In the genomic region with DNA sequence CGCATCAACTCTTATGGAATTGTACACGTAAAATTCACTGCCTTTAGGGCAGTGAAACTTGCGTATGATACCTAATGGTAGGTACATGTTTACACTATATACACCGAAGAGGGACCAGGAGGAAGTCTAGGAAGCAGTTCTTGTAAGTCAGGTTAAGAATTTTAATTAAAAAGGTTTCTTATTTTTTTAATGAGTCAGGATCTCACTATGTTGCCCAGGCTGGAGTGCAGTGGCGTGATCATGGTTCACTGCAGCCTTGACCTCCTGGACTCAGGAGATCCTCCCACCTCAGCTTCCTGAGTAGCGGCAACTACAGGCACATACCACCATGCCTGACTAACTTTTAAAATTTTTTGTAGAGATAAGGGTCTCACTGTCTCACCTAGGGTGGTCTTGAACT, we compare ENCODE assay signal across 32 cellular contexts.
"Had no signal": no experiment of that assay in that cellular context is flagged by ENCODE, and none has a peak within 500 bp of the region (broad histone marks: within the 10 kb centered on the region; RNA-seq: fewer than 3 reads in every experiment).

No MANE protein-coding gene starts in this region.

- H3K4me3 Mint-ChIP-seq: naive thymus-derived CD8-positive, alpha-beta T cell; natural killer cell treated with Interleukin-12 subunit alpha and Interleukin-12 subunit beta and Interleukin-15 and Interleukin-18, amount 100 ng/mL, for 72 hours; nephron progenitor cell; stimulated activated memory B cell treated with anti-CD40 and anti-IgM and Interleukin-4, amounts not matched to agents 10 μg/mL and 1 μg/mL and 100 μg/mL, for 72 hours; stimulated activated naive CD8-positive, alpha-beta T cell treated with anti-CD3 and anti-CD28 coated beads, Interleukin-15, amount 100 ng/mL, for 72 hours; type B pancreatic cell had no signal

- H3K4me3 ChIP-seq: psoas muscle, right lobe of liver, sigmoid colon, smooth muscle cell, spleen, suprapubic skin, testis, tibial artery, transverse colon, upper lobe of right lung, uterus had no signal

- H3K4me1 ChIP-seq: uterus had no signal

- H3K36me3 ChIP-seq: neutrophil, right lobe of liver, sigmoid colon, spleen, suprapubic skin, tibial artery, transverse colon, upper lobe of right lung, uterus had no signal

- H3K9me3 ChIP-seq: neutrophil, psoas muscle, right lobe of liver, sigmoid colon, spleen, suprapubic skin, testis, tibial artery, transverse colon, upper lobe of right lung, uterus had no signal

- ATAC-seq: naive thymus-derived CD8-positive, alpha-beta T cell; natural killer cell treated with Interleukin-12 subunit alpha and Interleukin-12 subunit beta and Interleukin-15 and Interleukin-18, amount 100 ng/mL, for 72 hours; psoas muscle; right cardiac atrium; stimulated activated memory B cell treated with anti-CD40 and anti-IgM and Interleukin-4, amounts not matched to agents 10 μg/mL and 1 μg/mL and 100 μg/mL, for 72 hours; stimulated activated naive CD8-positive, alpha-beta T cell treated with anti-CD3 and anti-CD28 coated beads, Interleukin-15, amount 100 ng/mL, for 72 hours; stimulated activated naive CD8-positive, alpha-beta T cell treated with anti-CD3 and anti-CD28 coated beads, Interleukin-15, Interleukin-2, amounts not matched to agents 100 U/mL and 50 U/mL, for 24 hours; upper lobe of right lung had no signal

- H3K27me3 ChIP-seq: neutrophil, right lobe of liver, sigmoid colon, spleen, suprapubic skin, testis, tibial artery, transverse colon, upper lobe of right lung, uterus had no signal

- H3K36me3 Mint-ChIP-seq: natural killer cell treated with Interleukin-12 subunit alpha and Interleukin-12 subunit beta and Interleukin-15 and Interleukin-18, amount 100 ng/mL, for 72 hours had no signal

- H3K27ac Mint-ChIP-seq: naive thymus-derived CD8-positive, alpha-beta T cell; natural killer cell treated with Interleukin-12 subunit alpha and Interleukin-12 subunit beta and Interleukin-15 and Interleukin-18, amount 100 ng/mL, for 72 hours; nephron progenitor cell; progenitor cell of endocrine pancreas; stimulated activated memory B cell treated with anti-CD40 and anti-IgM and Interleukin-4, amounts not matched to agents 10 μg/mL and 1 μg/mL and 100 μg/mL, for 72 hours; type B pancreatic cell had no signal

- H3K27me3 Mint-ChIP-seq: naive thymus-derived CD8-positive, alpha-beta T cell; natural killer cell treated with Interleukin-12 subunit alpha and Interleukin-12 subunit beta and Interleukin-15 and Interleukin-18, amount 100 ng/mL, for 72 hours; progenitor cell of endocrine pancreas; stimulated activated memory B cell treated with anti-CD40 and anti-IgM and Interleukin-4, amounts not matched to agents 10 μg/mL and 1 μg/mL and 100 μg/mL, for 72 hours; stimulated activated naive CD8-positive, alpha-beta T cell treated with anti-CD3 and anti-CD28 coated beads, Interleukin-15, amount 100 ng/mL, for 72 hours; type B pancreatic cell had no signal

- DNase-seq: naive thymus-derived CD8-positive, alpha-beta T cell; nephron progenitor cell; nucleus accumbens; posterior cingulate gyrus; psoas muscle; right cardiac atrium; right lobe of liver; sigmoid colon; spleen; stimulated activated CD4-positive, alpha-beta T cell treated with anti-CD3 and anti-CD28 coated beads, Interleukin-12 subunit alpha, Interleukin-12 subunit beta, amount 100 ng/mL, for 4 hours; stimulated activated CD4-positive, alpha-beta T cell treated with anti-CD3 and anti-CD28 coated beads, Interleukin-1b, Interleukin-23, amount 100 ng/mL, for 48 hours; stimulated activated CD4-positive, alpha-beta T cell treated with anti-CD3 and anti-CD28 coated beads, Interleukin-4, amount 100 ng/mL, for 1 hour; stimulated activated CD4-positive, alpha-beta T cell treated with anti-CD3 and anti-CD28 coated beads, Interleukin-4, amount 100 ng/mL, for 4 hours; stimulated activated CD8-positive, alpha-beta memory T cell treated with anti-CD3 and anti-CD28 coated beads, Interleukin-4, amount 100 ng/mL, for 48 hours; stimulated activated naive CD4-positive, alpha-beta T cell; stimulated activated naive CD8-positive, alpha-beta T cell treated with anti-CD3 and anti-CD28 coated beads, Interleukin-15, amount 100 ng/mL, for 72 hours; stimulated activated naive CD8-positive, alpha-beta T cell treated with anti-CD3 and anti-CD28 coated beads, Interleukin-15, Interleukin-2, amounts not matched to agents 100 U/mL and 50 U/mL, for 24 hours; substantia nigra; testis; tibial artery; transverse colon; upper lobe of right lung; uterus had no signal

- H3K27ac ChIP-seq: neutrophil, parathyroid adenoma, psoas muscle, sigmoid colon, spleen, suprapubic skin, testis, tibial artery, transverse colon, upper lobe of right lung, uterus had no signal

- H3K9me3 Mint-ChIP-seq: naive thymus-derived CD8-positive, alpha-beta T cell; natural killer cell treated with Interleukin-12 subunit alpha and Interleukin-12 subunit beta and Interleukin-15 and Interleukin-18, amount 100 ng/mL, for 72 hours; nephron progenitor cell; neural crest cell; stimulated activated memory B cell treated with anti-CD40 and anti-IgM and Interleukin-4, amounts not matched to agents 10 μg/mL and 1 μg/mL and 100 μg/mL, for 72 hours; stimulated activated naive CD8-positive, alpha-beta T cell treated with anti-CD3 and anti-CD28 coated beads, Interleukin-15, amount 100 ng/mL, for 72 hours; type B pancreatic cell had no signal
